24 cellular contexts compared by ENCODE assay signal in the genomic region with DNA sequence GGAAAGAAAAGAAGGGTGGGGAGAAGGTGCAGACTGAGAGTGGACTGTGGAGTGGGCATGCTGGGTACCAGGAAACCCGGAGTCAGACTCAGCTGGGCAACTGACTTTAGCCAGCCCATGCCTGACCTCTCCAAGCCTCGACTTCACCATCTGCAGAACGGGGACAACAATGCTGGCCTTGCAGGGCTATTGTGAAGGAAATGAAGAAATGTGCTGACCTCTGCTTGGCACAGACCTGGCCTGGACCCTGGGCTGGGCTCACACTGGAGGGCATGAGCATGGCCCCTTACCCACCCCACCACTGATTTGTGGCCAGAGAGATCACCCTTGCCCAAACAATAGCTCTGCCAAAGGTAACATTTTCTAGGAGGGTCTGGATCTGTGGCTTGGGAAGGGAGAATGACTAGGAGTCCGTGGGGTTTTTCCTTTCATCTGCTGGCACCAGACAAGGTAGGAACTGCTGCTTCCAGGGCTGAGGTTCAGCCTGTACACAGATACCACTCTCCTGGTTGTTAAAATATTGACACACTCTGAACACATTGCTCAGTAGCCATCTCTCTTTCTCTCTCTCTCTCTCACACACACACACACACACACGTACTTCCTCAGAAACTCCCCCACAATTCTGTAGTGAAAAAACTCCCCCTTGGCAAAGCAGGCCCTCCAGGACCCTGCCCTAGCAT. TPM values are rescaled to one million over a fixed set of nuclear protein-coding genes. Genes with fewer than 3 reads are reported as not detected.
A peak's percentile ranks its signal among the peaks of the same experiment; 100 is the strongest.
DNase-seq lines count a peak whose midpoint lies in the region; ATAC-seq and TF ChIP-seq lines count a peak whose summit lies in the region.
"Had no signal": no experiment of that assay in that cellular context is flagged by ENCODE, and none has a peak within 500 bp of the region (broad histone marks: within the 10 kb centered on the region; RNA-seq: fewer than 3 reads in every experiment).

No MANE protein-coding gene starts in this region.

- H3K9me3 ChIP-seq in Caco-2: no peaks in the 10 kb centered on the region
- no peaks in the 10 kb centered on the region for H3K9me3 ChIP-seq in neural progenitor cell (ENCODE audit: low read depth)
- H3K9me3 ChIP-seq: BLaER1, spleen, suprapubic skin, vagina had no signal

- CTCF ChIA-PET in Caco-2 (lab: Charles Lee): interaction anchor here (0.9 to 1.7 kb wide), 3 partner anchors 45 to 121 kb away, joined by 3 to 4 read pairs (median 3); no protein-coding TSS in a partner anchor
- CTCF ChIA-PET in WTC11 (lab: Charles Lee): interaction anchor here (1.6 kb wide), 1 partner anchor 13 kb away, joined by 9 read pairs; no protein-coding TSS in a partner anchor

- TF ChIP-seq CTCF in Caco-2 (IDR thresholded peaks at IDR 0.05; ENCODE audit: insufficient read depth in 1 of 2, low read depth in 1 of 2, low read length in 1 of 2, severe bottlenecking in 1 of 2, unreplicated experiment in 1 of 2): no peak
- no peak for TF ChIP-seq CTCF in LNCaP clone FGC (IDR thresholded peaks at IDR 0.05; ENCODE audit: control insufficient read depth, extremely low read depth, insufficient read depth)
- no peak for TF ChIP-seq CTCF in fibroblast of pulmonary artery (IDR thresholded peaks at IDR 0.05; ENCODE audit: low read length, missing control alignments)
- no peak for TF ChIP-seq CTCF in neural progenitor cell (IDR thresholded peaks at IDR 0.05)
- TF ChIP-seq CTCF in WTC11 (IDR thresholded peaks at IDR 0.05): no peak

- no peak overlapping the region for H3K4me2 ChIP-seq in neural progenitor cell
- H3K4me2 ChIP-seq: BLaER1 had no signal

- no peak overlapping the region for H3K4me3 ChIP-seq in Caco-2 (ENCODE audit: low read depth, low read length)
- H3K4me3 ChIP-seq in LNCaP clone FGC (ENCODE audit: low read depth, low read length): no peak overlapping the region
- H3K4me3 ChIP-seq in fibroblast of pulmonary artery (replicated peaks; ENCODE audit: low read depth, low read length): no peak overlapping the region
- no peak overlapping the region for H3K4me3 ChIP-seq in neural progenitor cell
- H3K4me3 ChIP-seq: BLaER1, cardiac muscle cell, spleen, suprapubic skin, vagina had no signal

- no peak overlapping the region for H3K27ac ChIP-seq in neural progenitor cell
- H3K27ac ChIP-seq: BLaER1, cardiac muscle cell, foreskin keratinocyte, RWPE1, spleen, suprapubic skin, vagina had no signal

- DNase-seq in Caco-2 (no peak), LNCaP clone FGC (ENCODE audit: low read depth) (peak; percentile 62), fibroblast of pulmonary artery (ENCODE audit: low read depth) (peak; percentile 8), neural progenitor cell (ENCODE audit: low spot score) (no peak), WTC11 (ENCODE audit: low spot score) (no peak), NCI-H82 (lab: John Stamatoyannopoulos, UW) (no peak)
- no peak for DNase-seq in NK-92 treated with Interleukin-12 subunit alpha and Interleukin-12 subunit beta, amount 100 ng/mL, for 24 hours (lab: John Stamatoyannopoulos, UW)
- no peak for DNase-seq in activated CD4-positive, CD25-positive, alpha-beta regulatory T cell (lab: John Stamatoyannopoulos, UW)
- DNase-seq: activated naive CD4-positive, alpha-beta T cell treated with Interleukin-2 at 50 U/mL for 16 hours; activated T-cell treated with anti-CD3 and anti-CD28 coated beads, Interleukin-2, amount 50 U/mL, for 24 hours; foreskin keratinocyte; GOT3; NCI-H187 treated with DMSO at 0.1 percent for 48 hours; NCI-H345; T1000 had no signal

- H3K27me3 Mint-ChIP-seq in Caco-2 (ENCODE audit: insufficient read depth, unreplicated experiment) (no peaks in the 10 kb centered on the region), neural progenitor cell (ENCODE audit: insufficient read depth, low read depth) (peaks cover 4% of the 10 kb centered on the region), WTC11 (ENCODE audit: low read depth) (peaks cover 58% of the 10 kb centered on the region)
- H3K27me3 Mint-ChIP-seq: activated T-cell treated with anti-CD3 and anti-CD28 coated beads, Interleukin-2, amount 50 U/mL, for 24 hours had no signal

- peak overlapping the region; percentile 72 for H2AFZ ChIP-seq in neural progenitor cell (replicated peaks)

- no peak overlapping the region for H3K9ac ChIP-seq in neural progenitor cell
- H3K9ac ChIP-seq: BLaER1 had no signal

- no peaks in the 10 kb centered on the region for H4K20me1 ChIP-seq in neural progenitor cell (ENCODE audit: low read depth)
- H4K20me1 ChIP-seq: BLaER1 had no signal

- no peaks in the 10 kb centered on the region for H3K36me3 ChIP-seq in Caco-2 (ENCODE audit: control insufficient read depth, insufficient read depth, low read length)
- H3K36me3 ChIP-seq in neural progenitor cell: no peaks in the 10 kb centered on the region
- H3K36me3 ChIP-seq: BLaER1, cardiac muscle cell, spleen, suprapubic skin, vagina had no signal

- H3K4me3 Mint-ChIP-seq in Caco-2 (ENCODE audit: unreplicated experiment): no peak overlapping the region
- H3K4me3 Mint-ChIP-seq in neural progenitor cell: no peak overlapping the region
- no peak overlapping the region for H3K4me3 Mint-ChIP-seq in WTC11
- H3K4me3 Mint-ChIP-seq: activated T-cell treated with anti-CD3 and anti-CD28 coated beads, Interleukin-2, amount 50 U/mL, for 24 hours had no signal

- POLR2A ChIA-PET in Caco-2 (lab: Charles Lee): no interaction called here
- POLR2A ChIA-PET in WTC11 (lab: Charles Lee): no interaction called here

- H3K79me2 ChIP-seq in neural progenitor cell (ENCODE audit: low read depth): no peaks in the 10 kb centered on the region

- H3K9me3 Mint-ChIP-seq in Caco-2 (ENCODE audit: unreplicated experiment) (no peaks in the 10 kb centered on the region), neural progenitor cell (no peaks in the 10 kb centered on the region), WTC11 (no peaks in the 10 kb centered on the region)
- H3K9me3 Mint-ChIP-seq: activated T-cell treated with anti-CD3 and anti-CD28 coated beads, Interleukin-2, amount 50 U/mL, for 24 hours had no signal

- no peaks in the 10 kb centered on the region for H3K27me3 ChIP-seq in Caco-2 (replicated peaks; ENCODE audit: control insufficient read depth, insufficient read depth, low read length)
- no peaks in the 10 kb centered on the region for H3K27me3 ChIP-seq in neural progenitor cell
- H3K27me3 ChIP-seq: BLaER1, cardiac muscle cell, spleen, vagina had no signal

- no TSS peak for BruUV-seq in Caco-2 (replicated peaks; lab: Mats Ljungman, UMichigan)

- no peaks in the 10 kb centered on the region for H3K36me3 Mint-ChIP-seq in Caco-2 (ENCODE audit: insufficient read depth, unreplicated experiment)
- H3K36me3 Mint-ChIP-seq in neural progenitor cell: no peaks in the 10 kb centered on the region
- H3K36me3 Mint-ChIP-seq in WTC11: no peaks in the 10 kb centered on the region

- no peak for ATAC-seq in WTC11
- ATAC-seq: activated CD4-positive, CD25-positive, alpha-beta regulatory T cell treated with anti-CD3 and anti-CD28 coated beads, Interleukin-2, amount 50 U/mL, for 24 hours; foreskin keratinocyte; SK-N-SH treated with all-trans-retinoic acid at 6 μM for 48 hours had no signal

- peaks cover 18% of the 10 kb centered on the region for H3K4me1 Mint-ChIP-seq in Caco-2 (ENCODE audit: low read depth, unreplicated experiment)
- H3K4me1 Mint-ChIP-seq in neural progenitor cell: peaks cover 4% of the 10 kb centered on the region
- peaks cover 11% of the 10 kb centered on the region for H3K4me1 Mint-ChIP-seq in WTC11

- H3K4me1 ChIP-seq in Caco-2: peaks cover 26% of the 10 kb centered on the region
- no peaks in the 10 kb centered on the region for H3K4me1 ChIP-seq in neural progenitor cell
- H3K4me1 ChIP-seq: BLaER1, vagina had no signal

- no peaks in the 10 kb centered on the region for H3F3A ChIP-seq in neural progenitor cell (ENCODE audit: low read depth)

- H3K27ac Mint-ChIP-seq in Caco-2 (ENCODE audit: unreplicated experiment) (peak overlapping the region; percentile 65), neural progenitor cell (no peak overlapping the region), WTC11 (no peak overlapping the region)
- H3K27ac Mint-ChIP-seq: activated T-cell treated with anti-CD3 and anti-CD28 coated beads, Interleukin-2, amount 50 U/mL, for 24 hours had no signal

- intact Hi-C loops in Caco-2 (cut with micrococcal nuclease; ENCODE audit: unreplicated experiment): no loop called here

TF ChIP-seq in WTC11, 78 proteins besides CTCF, POLR2A, EP300 and RAD21:
- TF ChIP-seq IRF2 (CRISPR knock-in tag; IDR thresholded peaks at IDR 0.05; ENCODE audit: borderline replicate concordance, low read depth) (no peak), ZNF416 (CRISPR knock-in tag; IDR thresholded peaks at IDR 0.05) (no peak), CREM (CRISPR knock-in tag; IDR thresholded peaks at IDR 0.05) (no peak)
- TF ChIP-seq, protein P1, sequence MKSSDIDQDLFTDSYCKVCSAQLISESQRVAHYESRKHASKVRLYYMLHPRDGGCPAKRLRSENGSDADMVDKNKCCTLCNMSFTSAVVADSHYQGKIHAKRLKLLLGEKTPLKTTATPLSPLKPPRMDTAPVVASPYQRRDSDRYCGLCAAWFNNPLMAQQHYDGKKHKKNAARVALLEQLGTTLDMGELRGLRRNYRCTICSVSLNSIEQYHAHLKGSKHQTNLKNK (CRISPR knock-in tag; IDR thresholded peaks at IDR 0.05): no peak

RNA-seq across cellular contexts. Expression of a gene that starts 0.9 kb away (rescaled TPM):
- total RNA-seq in Caco-2 (2022) (0.39 and 0.56 TPM in 2 replicates), neural progenitor cell (ENCODE audit: low replicate concordance) (0.09 TPM in 1 of 2 replicates, not detected in the other), WTC11 (2021) (0.09 to 0.11 TPM in 2 of 3 replicates, not detected in the other)
- total RNA-seq: epithelial cell of proximal tubule, foreskin keratinocyte, vagina had no signal

RNA-seq across cellular contexts. Expression of a gene that starts 49.7 kb away (rescaled TPM):
- total RNA-seq in Caco-2 (2022): 22.8 and 27.2 TPM in 2 replicates
- 9.7 and 9.9 TPM in 2 replicates for total RNA-seq in neural progenitor cell (ENCODE audit: low replicate concordance)
- total RNA-seq in WTC11 (2021): 0.27 to 0.90 TPM (median 0.55 TPM) in 3 replicates

RNA-seq across cellular contexts. Expression of a gene that starts 50.0 kb away (rescaled TPM):
- 73.6 and 75.8 TPM in 2 replicates for total RNA-seq in Caco-2 (2022)
- total RNA-seq in neural progenitor cell (ENCODE audit: low replicate concordance): 1.7 and 4.4 TPM in 2 replicates
- total RNA-seq in WTC11 (2021): 1.6 to 3.3 TPM (median 2.8 TPM) in 3 replicates

Comparison
In these comparisons a context has a peak if more than half of its experiments do, and no peak if none do; other contexts are left out.
1. DNase-seq: peak in LNCaP clone FGC (single experiment) and fibroblast of pulmonary artery (single experiment); none in Caco-2 (0 of 2), neural progenitor cell (single experiment), WTC11 (single experiment), NK-92 treated with Interleukin-12 subunit alpha and Interleukin-12 subunit beta, amount 100 ng/mL, for 24 hours (single experiment), activated CD4-positive, CD25-positive, alpha-beta regulatory T cell (0 of 4) and NCI-H82 (single experiment).
2. RNA of a gene that starts 50.0 kb away (total RNA-seq): 73.6 to 75.8 TPM in Caco-2; 1.7 to 4.4 TPM in neural progenitor cell and 1.6 to 3.3 TPM in WTC11; every median in the first group is over 10 times any median in the second.